ENCODE assay signal across 8 cellular contexts in genomic region chr14:106879241-106879640, GRCh38.
DNase-seq lines count a peak whose midpoint lies in the region; ATAC-seq and TF ChIP-seq lines count a peak whose summit lies in the region.

No MANE protein-coding gene starts in this region.

- no peak for TF ChIP-seq POLR2A in ovary (IDR thresholded peaks at IDR 0.05)

- ATAC-seq in HG02623 (IDR thresholded peaks at IDR 0.05; ENCODE audit: unreplicated experiment) = no peak

- no peaks in the 10 kb centered on the region for H3K9me3 ChIP-seq in ovary

- no peak for TF ChIP-seq CTCF in ovary (IDR thresholded peaks at IDR 0.05)

- DNase-seq in D341Med (ENCODE audit: low spot score) (peak; percentile 60), H4 (ENCODE audit: low spot score) (peak; percentile 67), NOMO-1 treated with dmso at 0.1 percent for 144 hours (lab: John Stamatoyannopoulos, UW; ENCODE audit: unreplicated experiment) (peak; percentile 62), ovary (peak in 4 of 5 donors; percentile 46 to 73 (median 50)), NCI-H2227 (lab: John Stamatoyannopoulos, UW; ENCODE audit: unreplicated experiment) (no peak), AG08395 (ENCODE audit: low spot score) (no peak)
- DNase-seq in activated naive CD4-positive, alpha-beta T cell treated with Interleukin-2 at 50 U/mL for 16 hours = peak; percentile 45

- H3K36me3 ChIP-seq in ovary = no peaks in the 10 kb centered on the region

- H3K4me1 ChIP-seq in ovary (ENCODE audit: insufficient read depth) = peaks cover 4% of the 10 kb centered on the region

- H3K27me3 ChIP-seq in ovary = no peaks in the 10 kb centered on the region

- no peak overlapping the region for H3K27ac ChIP-seq in ovary

- no peak for TF ChIP-seq EP300 in ovary (IDR thresholded peaks at IDR 0.05)

- no peak overlapping the region for H3K4me3 ChIP-seq in ovary

- WGBS in ovary, 3 donors = 58 to 65% (median 64%) methylated on average over 8 of the region's 8 CpGs

- intact Hi-C loops in ovary (cut with DNase I) = no loop called here

Comparison
In these comparisons a context has a peak if more than half of its experiments do, and no peak if none do; other contexts are left out.
1. DNase-seq: peak in D341Med (single experiment), H4 (single experiment), NOMO-1 treated with dmso at 0.1 percent for 144 hours (single experiment), activated naive CD4-positive, alpha-beta T cell treated with Interleukin-2 at 50 U/mL for 16 hours (single experiment) and ovary (4 of 5); none in NCI-H2227 (single experiment) and AG08395 (single experiment).